25 cellular contexts compared by ENCODE assay signal in genomic region chr7:1673581-1674102, GRCh38. TPM values are rescaled to one million over a fixed set of nuclear protein-coding genes. Genes with fewer than 3 reads are reported as not detected.
A peak's percentile ranks its signal among the peaks of the same experiment; 100 is the strongest.
DNase-seq lines count a peak whose midpoint lies in the region; ATAC-seq and TF ChIP-seq lines count a peak whose summit lies in the region.
"Had no signal": no experiment of that assay in that cellular context is flagged by ENCODE, and none has a peak within 500 bp of the region (broad histone marks: within the 10 kb centered on the region; RNA-seq: fewer than 3 reads in every experiment).

No MANE protein-coding gene starts in this region.

- peaks cover 41% of the 10 kb centered on the region for H3K27me3 ChIP-seq in brain microvascular endothelial cell (replicated peaks)

- TF ChIP-seq CTCF in brain microvascular endothelial cell (IDR thresholded peaks at IDR 0.05; ENCODE audit: low read depth, low read length, missing control alignments) = no peak

- in situ Hi-C loops in brain microvascular endothelial cell (cut with HindIII; ENCODE audit: low pct_ligation_motif_present, low sequenced_read_pairs) = no loop called here

- DNase-seq in cardiac septum (ENCODE audit: low spot score) (peak; percentile 50), Right ventricle myocardium inferior (ENCODE audit: missing footprints) (no peak), mesenteric fat pad (ENCODE audit: low spot score) (peak; percentile 60), ureter (ENCODE audit: low spot score) (peak; percentile 31), activated gamma-delta T cell (lab: John Stamatoyannopoulos, UW) (no peak), brain microvascular endothelial cell (no peak)
- peak; percentile 41 for DNase-seq in activated CD8-positive, alpha-beta memory T cell treated with anti-CD3 and anti-CD28 coated beads, Interleukin-2, amount 50 U/mL, for 48 hours
- DNase-seq: activated CD4-positive, alpha-beta T cell treated with anti-CD3 and anti-CD28 coated beads, Interleukin-2, amount 10 ng/mL, durations not matched to agents 24 days and 14 days; amygdala; C1 segment of cervical spinal cord; DND-41; hypothalamus; KG1; mammary epithelial cell; NCI-H1417 treated with DMSO at 0.1 percent for 48 hours; NCI-H2081 treated with DMSO at 0.1 percent for 48 hours; NCI-H446; PC-3; stimulated activated CD4-positive, alpha-beta T cell treated with anti-CD3 and anti-CD28 coated beads, Interleukin-2, amount 100 ng/mL, for 48 hours; T-helper 17 cell had no signal

- intact Hi-C loops in cardiac septum (cut with DNase I) (no loop called here), Right ventricle myocardium inferior (cut with DNase I) (loop anchor here (2.0 kb wide), 1 partner anchor 47 kb away; no protein-coding TSS in a partner anchor)

- H3K27ac ChIP-seq in brain microvascular endothelial cell = no peak overlapping the region
- H3K27ac ChIP-seq: gastroesophageal sphincter, neutrophil, SJSA1 had no signal

- H3K4me3 ChIP-seq in brain microvascular endothelial cell (ENCODE audit: low read depth, low read length) = no peak overlapping the region
- H3K4me3 ChIP-seq: gastroesophageal sphincter, GM12878, SJSA1 had no signal

- no peak for ATAC-seq in Right ventricle myocardium inferior
- ATAC-seq: gastroesophageal sphincter; GM12878; PC-3; stimulated activated memory B cell treated with anti-CD40 and anti-IgM and Interleukin-4, amounts not matched to agents 10 μg/mL and 1 μg/mL and 100 μg/mL, for 72 hours; T-helper 17 cell had no signal

- no peaks in the 10 kb centered on the region for H3K36me3 ChIP-seq in brain microvascular endothelial cell (replicated peaks)
- H3K36me3 ChIP-seq: gastroesophageal sphincter, neutrophil, SJSA1 had no signal

RNA-seq across cellular contexts. Expression of gene ELFN1, which starts 3.6 kb away (rescaled TPM):
- 7.4 TPM for total RNA-seq in cardiac septum
- 10.7 TPM for total RNA-seq in Right ventricle myocardium inferior
- total RNA-seq in mesenteric fat pad = 3.7 TPM
- total RNA-seq in ureter = 1.7 TPM
- total RNA-seq: activated CD4-positive, alpha-beta T cell treated with anti-CD3 and anti-CD28 coated beads, Interleukin-2, amount 10 ng/mL, durations not matched to agents 24 days and 14 days; GM12878; SJSA1; T-helper 17 cell had no signal

Comparison
In these comparisons a context has a peak if more than half of its experiments do, and no peak if none do; other contexts are left out.
1. DNase-seq: peak in cardiac septum (single experiment), activated CD8-positive, alpha-beta memory T cell treated with anti-CD3 and anti-CD28 coated beads, Interleukin-2, amount 50 U/mL, for 48 hours (single experiment), mesenteric fat pad (single experiment) and ureter (single experiment); none in Right ventricle myocardium inferior (single experiment), activated gamma-delta T cell (single experiment) and brain microvascular endothelial cell (single experiment).